ENCODE assay signal across 20 cellular contexts in genomic region chr2:215724171-215724570, GRCh38.
"Had no signal": no experiment of that assay in that cellular context is flagged by ENCODE, and none has a peak within 500 bp of the region (broad histone marks: within the 10 kb centered on the region; RNA-seq: fewer than 3 reads in every experiment).

No MANE protein-coding gene starts in this region.

- H3K27me3 ChIP-seq: breast epithelium, neural progenitor cell, pancreas, tibial artery, vagina had no signal

- H3K27ac ChIP-seq: breast epithelium, lower lobe of right lung, neural progenitor cell, pancreas, tibial artery, vagina, VCaP had no signal

- ATAC-seq: activated T-helper 17 cell treated with anti-CD3 and anti-CD28 coated beads, Interleukin-2, amount 50 U/mL, for 72 hours; effector memory CD8-positive, alpha-beta T cell; left cardiac atrium; lower lobe of right lung; pancreas; stimulated activated memory B cell treated with anti-CD40 and anti-IgM and Interleukin-4, amounts not matched to agents 10 μg/mL and 1 μg/mL and 100 μg/mL, for 72 hours had no signal

- H3K36me3 Mint-ChIP-seq: neural progenitor cell; stimulated activated memory B cell treated with anti-CD40 and anti-IgM and Interleukin-4, amounts not matched to agents 10 μg/mL and 1 μg/mL and 100 μg/mL, for 72 hours had no signal

- DNase-seq: activated CD4-positive, alpha-beta T cell treated with anti-CD3 and anti-CD28 coated beads for 1 hour; activated CD4-positive, alpha-beta T cell treated with anti-CD3 and anti-CD28 coated beads, Interleukin-2, amount 50 U/mL, for 48 hours; activated naive CD4-positive, alpha-beta T cell treated with Interleukin-2 at 50 U/mL for 16 hours; anterior cingulate cortex; cerebellar nuclear complex; dermis blood vessel endothelial cell; effector memory CD8-positive, alpha-beta T cell; foreskin melanocyte; left cardiac atrium; lower lobe of right lung; pancreas; stimulated activated CD4-positive, alpha-beta T cell treated with anti-CD3 and anti-CD28 coated beads, Interleukin-2, amount 100 ng/mL, for 48 hours; T1000; tibial artery had no signal

- H3K4me1 ChIP-seq: breast epithelium, neural progenitor cell, pancreas, vagina had no signal

- H3K9me3 ChIP-seq: breast epithelium, lower lobe of right lung, pancreas, tibial artery, vagina had no signal

- H3K4me3 ChIP-seq: breast epithelium, lower lobe of right lung, neural progenitor cell, pancreas, tibial artery, vagina had no signal

- H3K4me3 Mint-ChIP-seq: activated T-helper 17 cell treated with anti-CD3 and anti-CD28 coated beads, Interleukin-2, amount 50 U/mL, for 72 hours; effector memory CD8-positive, alpha-beta T cell; neural progenitor cell; stimulated activated memory B cell treated with anti-CD40 and anti-IgM and Interleukin-4, amounts not matched to agents 10 μg/mL and 1 μg/mL and 100 μg/mL, for 72 hours had no signal

- H3K4me1 Mint-ChIP-seq: neural progenitor cell had no signal

- H3K9me3 Mint-ChIP-seq: activated T-helper 17 cell treated with anti-CD3 and anti-CD28 coated beads, Interleukin-2, amount 50 U/mL, for 72 hours; effector memory CD8-positive, alpha-beta T cell had no signal

- H3K27me3 Mint-ChIP-seq: stimulated activated memory B cell treated with anti-CD40 and anti-IgM and Interleukin-4, amounts not matched to agents 10 μg/mL and 1 μg/mL and 100 μg/mL, for 72 hours had no signal

- H3K27ac Mint-ChIP-seq: activated T-helper 17 cell treated with anti-CD3 and anti-CD28 coated beads, Interleukin-2, amount 50 U/mL, for 72 hours; effector memory CD8-positive, alpha-beta T cell; neural progenitor cell; stimulated activated memory B cell treated with anti-CD40 and anti-IgM and Interleukin-4, amounts not matched to agents 10 μg/mL and 1 μg/mL and 100 μg/mL, for 72 hours had no signal

- H3K36me3 ChIP-seq: breast epithelium, lower lobe of right lung, neural progenitor cell, pancreas, tibial artery, vagina had no signal
